In the genomic region with DNA sequence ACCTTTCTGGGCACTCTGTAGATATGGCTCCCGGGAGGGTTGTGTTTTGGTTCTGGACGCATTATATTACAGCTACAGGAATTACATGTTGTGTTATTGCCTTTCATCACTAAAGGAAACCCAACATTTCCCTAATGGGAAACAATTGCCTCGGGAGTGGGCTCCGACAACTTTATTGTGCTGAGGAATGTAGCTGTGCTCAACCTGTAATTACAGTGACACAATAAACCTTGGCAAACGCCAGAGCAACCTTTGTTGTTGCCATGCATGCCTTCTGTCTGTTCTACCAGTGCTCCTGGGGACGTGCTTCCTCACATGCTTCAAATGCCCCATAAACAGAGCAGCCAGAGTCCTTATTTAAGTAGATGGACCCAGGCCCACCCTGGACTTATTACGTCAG, we compare ENCODE assay signal across 18 cellular contexts.
DNase-seq lines count a peak whose midpoint lies in the region; ATAC-seq and TF ChIP-seq lines count a peak whose summit lies in the region.
"Had no signal": no experiment of that assay in that cellular context is flagged by ENCODE, and none has a peak within 500 bp of the region (broad histone marks: within the 10 kb centered on the region; RNA-seq: fewer than 3 reads in every experiment).

No MANE protein-coding gene starts in this region.

- intact Hi-C loops in colonic mucosa (cut with DNase I) (no loop called here), mucosa of descending colon (cut with DNase I, micrococcal nuclease) (no loop called here), left ventricle myocardium inferior (cut with micrococcal nuclease) (no loop called here)

- TF ChIP-seq CTCF in colonic mucosa (IDR thresholded peaks at IDR 0.05) (no peak), mucosa of descending colon (IDR thresholded peaks at IDR 0.05) (no peak), left ventricle myocardium inferior (IDR thresholded peaks at IDR 0.05; ENCODE audit: borderline replicate concordance) (no peak)

- H3K27me3 ChIP-seq in colonic mucosa (no peaks in the 10 kb centered on the region), left ventricle myocardium inferior (ENCODE audit: low read depth) (peaks cover 20% of the 10 kb centered on the region)
- H3K27me3 ChIP-seq: SJSA1 had no signal

- H3K4me1 ChIP-seq in colonic mucosa: no peaks in the 10 kb centered on the region
- H3K4me1 ChIP-seq in mucosa of descending colon (ENCODE audit: low read depth): no peaks in the 10 kb centered on the region
- H3K4me1 ChIP-seq in left ventricle myocardium inferior: no peaks in the 10 kb centered on the region
- H3K4me1 ChIP-seq: SJSA1 had no signal

- peak; percentile 27 for DNase-seq in NCI-H748 (lab: John Stamatoyannopoulos, UW; ENCODE audit: unreplicated experiment)
- DNase-seq in NCI-H748 treated with DMSO at 0.1 percent for 48 hours (lab: John Stamatoyannopoulos, UW): no peak
- peak; percentile 53 for DNase-seq in colonic mucosa
- peak in 1 of 3 donors; percentile 61 for DNase-seq in mucosa of descending colon
- DNase-seq in left ventricle myocardium inferior: no peak
- no peak for DNase-seq in SW 1271 (lab: John Stamatoyannopoulos, UW)
- DNase-seq in NCI-H526 treated with DMSO at 0.1 percent for 48 hours (lab: John Stamatoyannopoulos, UW): no peak
- no peak for DNase-seq in epidermal melanocyte (ENCODE audit: insufficient read length, low spot score)
- DNase-seq: COR-L47, HCEC 1CT, Kasumi-1, NCI-H1436, NCI-H446 treated with DMSO at 0.1 percent for 48 hours, OCI-M1, RPMI8226 had no signal

- H3K9ac ChIP-seq in colonic mucosa (ENCODE audit: low read depth in 2 of 2, low read length in 2 of 2): no peak overlapping the region

- peak; percentile 83 for ATAC-seq in mucosa of descending colon
- ATAC-seq: GM12878 had no signal

- no peak overlapping the region for H3K27ac ChIP-seq in colonic mucosa
- no peak overlapping the region for H3K27ac ChIP-seq in left ventricle myocardium inferior (replicated peaks)
- H3K27ac ChIP-seq: C4-2B, SJSA1 had no signal

- H3K36me3 ChIP-seq in colonic mucosa: no peaks in the 10 kb centered on the region
- no peaks in the 10 kb centered on the region for H3K36me3 ChIP-seq in mucosa of descending colon (ENCODE audit: low read depth)
- H3K36me3 ChIP-seq in left ventricle myocardium inferior: no peaks in the 10 kb centered on the region
- H3K36me3 ChIP-seq: SJSA1 had no signal

- H3K4me3 ChIP-seq in colonic mucosa (no peak overlapping the region), mucosa of descending colon (no peak overlapping the region), left ventricle myocardium inferior (no peak overlapping the region)
- H3K4me3 ChIP-seq: GM12878, SJSA1 had no signal

- H3K9me3 ChIP-seq in colonic mucosa (no peaks in the 10 kb centered on the region), mucosa of descending colon (no peaks in the 10 kb centered on the region), left ventricle myocardium inferior (replicated peaks) (no peaks in the 10 kb centered on the region)
- H3K9me3 ChIP-seq: SJSA1 had no signal

Comparison
In these comparisons a context has a peak if more than half of its experiments do, and no peak if none do; other contexts are left out.
1. DNase-seq: peak in NCI-H748 (single experiment) and colonic mucosa (single experiment); none in NCI-H748 treated with DMSO at 0.1 percent for 48 hours (single experiment), left ventricle myocardium inferior (single experiment), SW 1271 (0 of 2), NCI-H526 treated with DMSO at 0.1 percent for 48 hours (single experiment) and epidermal melanocyte (single experiment).